ENCODE assay signal across 1 cellular context in genomic region chr2:225270861-225271260, GRCh38.
TF ChIP-seq lines count a peak whose summit lies in the region.

No MANE protein-coding gene starts in this region.

TF ChIP-seq in SK-N-SH, 30 proteins besides CTCF, POLR2A, EP300 and RAD21 (continued from another document):
- TF ChIP-seq ZBTB33 (IDR thresholded peaks at IDR 0.05; ENCODE audit: borderline replicate concordance, low read depth), result no peak
- no peak for TF ChIP-seq ELF1 (IDR thresholded peaks at IDR 0.05)
- no peak for TF ChIP-seq FOXM1 (IDR thresholded peaks at IDR 0.05; ENCODE audit: low read depth)
- no peak for TF ChIP-seq FOXJ3 (CRISPR knock-in tag; IDR thresholded peaks at IDR 0.05)
- TF ChIP-seq USF2 (IDR thresholded peaks at IDR 0.05; ENCODE audit: borderline replicate concordance, low read depth, low read length), result no peak
- peak; percentile 73; the same call in 1 of the 2 replicates for TF ChIP-seq FOSL2 (IDR thresholded peaks at IDR 0.05; ENCODE audit: borderline replicate concordance, low read depth)
- no peak; the same call in 1 of the 2 replicates for TF ChIP-seq TCF12 (IDR thresholded peaks at IDR 0.05)
- no peak for TF ChIP-seq EZH2phosphoT487 (IDR thresholded peaks at IDR 0.05; ENCODE audit: borderline replicate concordance, low read depth)
- no peak for TF ChIP-seq TEAD4 (IDR thresholded peaks at IDR 0.05; ENCODE audit: borderline replicate concordance, insufficient read depth)
- no peak for TF ChIP-seq RFX5 (IDR thresholded peaks at IDR 0.05; ENCODE audit: low read length)
- no peak for TF ChIP-seq RCOR1 (IDR thresholded peaks at IDR 0.05; ENCODE audit: low read length)
- TF ChIP-seq SIN3A (IDR thresholded peaks at IDR 0.05; ENCODE audit: borderline replicate concordance, low read depth, low read length), result no peak
- TF ChIP-seq PBX3 (IDR thresholded peaks at IDR 0.05), result no peak
- peak; percentile 61 for TF ChIP-seq JUND (IDR thresholded peaks at IDR 0.05)
- no peak for TF ChIP-seq CHD2 (IDR thresholded peaks at IDR 0.05; ENCODE audit: low read length, partially characterized antibody)
- no peak for TF ChIP-seq REST (IDR thresholded peaks at IDR 0.05; ENCODE audit: low read depth, low read length)
- TF ChIP-seq GATA2 (CRISPR knock-in tag; IDR thresholded peaks at IDR 0.05), result no peak
